11 cellular contexts compared by ENCODE assay signal in the genomic region with DNA sequence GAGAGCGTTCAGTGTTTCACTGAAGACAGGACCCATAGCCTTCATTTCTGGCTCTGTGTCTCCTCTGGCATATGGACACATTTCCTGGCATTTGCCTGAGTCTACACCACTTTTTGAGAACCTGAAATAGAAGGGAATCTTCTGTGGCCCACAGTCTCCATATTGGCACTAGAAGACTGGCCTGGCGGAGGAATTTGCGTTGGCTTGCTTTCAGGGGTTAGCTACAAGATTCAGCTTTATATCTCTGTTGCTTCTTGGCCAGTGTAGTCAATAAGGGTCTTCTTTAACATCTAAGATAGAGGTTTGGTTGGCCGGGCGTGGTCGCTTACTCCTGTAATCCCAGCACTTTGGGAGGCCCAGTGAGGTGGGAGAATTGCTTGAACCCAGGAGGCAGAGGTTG. TPM values are rescaled to one million over a fixed set of nuclear protein-coding genes. Genes with fewer than 3 reads are reported as not detected.
"Had no signal": no experiment of that assay in that cellular context is flagged by ENCODE, and none has a peak within 500 bp of the region (broad histone marks: within the 10 kb centered on the region; RNA-seq: fewer than 3 reads in every experiment).

No MANE protein-coding gene starts in this region.

- DNase-seq: activated CD4-positive, alpha-beta memory T cell treated with anti-CD3 and anti-CD28 coated beads for 36 hours; activated naive CD4-positive, alpha-beta T cell treated with anti-CD3 and anti-CD28 coated beads for 36 hours; central memory CD4-positive, alpha-beta T cell; dermis blood vessel endothelial cell; endodermal cell; immature natural killer cell; stimulated activated CD4-positive, alpha-beta T cell treated with anti-CD3 and anti-CD28 coated beads, Interleukin-4, amount 100 ng/mL, for 1 hour; stimulated activated CD8-positive, alpha-beta memory T cell treated with anti-CD3 and anti-CD28 coated beads, Interleukin-4, amount 100 ng/mL, for 48 hours had no signal

- ATAC-seq: activated CD4-positive, CD25-positive, alpha-beta regulatory T cell treated with anti-CD3 and anti-CD28 coated beads, Interleukin-2, amount 50 U/mL, for 24 hours had no signal

RNA-seq across cellular contexts. Expression of gene CLEC18C, which starts 12.8 kb away (rescaled TPM):
- total RNA-seq: activated CD4-positive, alpha-beta memory T cell treated with anti-CD3 and anti-CD28 coated beads for 36 hours; dermis blood vessel endothelial cell; osteocyte; urinary bladder had no signal
- polyA plus RNA-seq: immature natural killer cell had no signal
